1 cellular context compared by ENCODE assay signal in the genomic region with DNA sequence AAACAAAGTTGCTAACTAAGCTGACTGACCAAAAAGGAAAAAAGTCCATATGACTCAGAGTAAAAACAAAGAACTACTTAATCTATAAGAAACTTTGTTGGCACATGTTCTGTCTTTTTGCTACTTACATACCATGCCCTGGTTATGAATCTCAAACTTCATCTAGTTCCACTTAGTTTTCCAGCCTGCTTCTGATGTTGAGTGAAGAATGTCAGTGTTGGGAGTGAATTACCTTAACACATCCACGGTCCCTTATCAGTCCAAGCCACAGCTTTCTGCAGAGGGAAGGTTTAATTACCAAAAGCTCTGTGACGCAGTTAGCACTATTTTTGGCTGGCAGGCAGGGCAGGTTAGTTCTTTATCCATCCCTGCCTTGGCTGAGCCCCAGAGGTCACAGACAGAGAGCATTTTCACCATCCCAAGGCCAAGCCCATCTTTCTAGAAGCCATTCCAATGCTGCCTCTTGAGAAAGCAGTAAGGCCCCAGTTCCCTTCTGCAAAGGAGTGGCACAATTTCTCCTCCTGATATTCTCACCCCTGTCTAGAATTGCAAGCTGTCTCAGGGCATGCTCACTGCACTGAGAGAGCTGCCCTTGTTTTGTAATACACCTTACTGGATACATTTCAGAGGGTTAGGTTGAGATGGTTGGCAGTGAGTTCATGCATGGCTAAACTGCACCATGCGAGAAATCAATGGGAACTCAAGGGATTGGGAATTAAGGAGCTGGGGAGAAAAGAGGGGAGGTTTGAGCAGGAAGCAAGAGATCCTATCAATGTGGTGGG.
TF ChIP-seq lines count a peak whose summit lies in the region.

No MANE protein-coding gene starts in this region.

TF ChIP-seq in HEK293T, 16 proteins besides CTCF, POLR2A, EP300 and RAD21 (continued from another document):
- TF ChIP-seq ZNF384 (IDR thresholded peaks at IDR 0.05) (no peak), FOXM1 (IDR thresholded peaks at IDR 0.05; ENCODE audit: borderline replicate concordance) (no peak), ELF4 (IDR thresholded peaks at IDR 0.05) (no peak), BHLHE40 (IDR thresholded peaks at IDR 0.05; ENCODE audit: borderline replicate concordance) (no peak), CTBP1 (IDR thresholded peaks at IDR 0.05; ENCODE audit: borderline replicate concordance) (no peak), SP1 (IDR thresholded peaks at IDR 0.05) (no peak), LEF1 (IDR thresholded peaks at IDR 0.05; ENCODE audit: borderline replicate concordance) (no peak), FOXK2 (IDR thresholded peaks at IDR 0.05) (no peak), TARDBP (IDR thresholded peaks at IDR 0.05) (no peak)
- TF ChIP-seq, protein P1, sequence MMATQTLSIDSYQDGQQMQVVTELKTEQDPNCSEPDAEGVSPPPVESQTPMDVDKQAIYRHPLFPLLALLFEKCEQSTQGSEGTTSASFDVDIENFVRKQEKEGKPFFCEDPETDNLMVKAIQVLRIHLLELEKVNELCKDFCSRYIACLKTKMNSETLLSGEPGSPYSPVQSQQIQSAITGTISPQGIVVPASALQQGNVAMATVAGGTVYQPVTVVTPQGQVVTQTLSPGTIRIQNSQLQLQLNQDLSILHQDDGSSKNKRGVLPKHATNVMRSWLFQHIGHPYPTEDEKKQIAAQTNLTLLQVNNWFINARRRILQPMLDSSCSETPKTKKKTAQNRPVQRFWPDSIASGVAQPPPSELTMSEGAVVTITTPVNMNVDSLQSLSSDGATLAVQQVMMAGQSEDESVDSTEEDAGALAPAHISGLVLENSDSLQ (IDR thresholded peaks at IDR 0.05), result no peak
